In genomic region chr16:2692948-2693651, GRCh38 we compare ENCODE assay signal across 1 cellular context.
TF ChIP-seq lines count a peak whose summit lies in the region.

No MANE protein-coding gene starts in this region.

TF ChIP-seq in HepG2, 621 proteins besides CTCF, POLR2A, EP300 and RAD21:
- TF ChIP-seq AGO2 (optimal IDR thresholded peaks at IDR 0.05; ENCODE audit: low read depth, low read length) (peak; percentile 53), RBFOX2 (IDR thresholded peaks at IDR 0.05; ENCODE audit: low read depth, low read length) (0 out of 2 replicates have a peak, but pooled peaks have one; percentile 20), KLF12 (CRISPR knock-in tag; IDR thresholded peaks at IDR 0.05; ENCODE audit: borderline replicate concordance) (no peak)
